In the genomic region with DNA sequence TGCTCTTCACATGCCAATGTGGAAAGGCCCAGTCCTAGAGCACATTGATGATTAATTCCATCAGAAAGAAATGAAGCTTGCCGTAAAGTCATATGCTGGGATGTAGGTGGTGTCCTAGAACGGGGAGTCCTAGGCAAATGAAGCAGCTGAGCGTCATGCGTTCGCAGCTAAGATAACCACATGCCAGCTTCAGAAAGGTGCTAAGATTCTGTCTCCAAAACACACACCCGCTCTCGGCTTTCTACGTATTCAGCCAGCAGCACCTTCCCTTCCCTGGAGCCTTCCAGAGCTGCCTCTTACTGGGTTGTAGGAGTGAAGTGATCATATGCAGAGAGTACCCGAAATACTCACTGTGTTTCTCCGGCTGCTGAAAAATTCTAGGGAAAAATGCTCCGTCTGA, we compare ENCODE assay signal across 15 cellular contexts.
DNase-seq lines count a peak whose midpoint lies in the region; ATAC-seq and TF ChIP-seq lines count a peak whose summit lies in the region.
"Had no signal": no experiment of that assay in that cellular context is flagged by ENCODE, and none has a peak within 500 bp of the region (broad histone marks: within the 10 kb centered on the region; RNA-seq: fewer than 3 reads in every experiment).

No MANE protein-coding gene starts in this region.

- H4K5ac ChIP-seq in mesendoderm (ENCODE audit: low read length): no peak overlapping the region

- H4K8ac ChIP-seq in mesendoderm (ENCODE audit: low read depth, low read length): no peak overlapping the region

- no peak for TF ChIP-seq CTCF in dorsolateral prefrontal cortex (IDR thresholded peaks at IDR 0.05 in 54 of 56, conservative IDR thresholded peaks at IDR 0.05 in 2 of 56; ENCODE audit: low read depth in 1 of 56, partially characterized antibody in 56 of 56)
- TF ChIP-seq CTCF in uterus (IDR thresholded peaks at IDR 0.05): no peak

- no peak overlapping the region for H3K4me3 ChIP-seq in dorsolateral prefrontal cortex
- H3K4me3 ChIP-seq in mesendoderm (ENCODE audit: low read length): no peak overlapping the region
- H3K4me3 ChIP-seq in uterus: no peak overlapping the region

- H3K18ac ChIP-seq in mesendoderm (ENCODE audit: low read length): no peak overlapping the region

- no peak overlapping the region for H3K56ac ChIP-seq in mesendoderm (ENCODE audit: low read length)

- no peak overlapping the region for H3K4ac ChIP-seq in mesendoderm (ENCODE audit: low read depth, low read length)

- no peak overlapping the region for H3K4me2 ChIP-seq in mesendoderm (ENCODE audit: low read length)

- no peak overlapping the region for H2AK5ac ChIP-seq in mesendoderm (ENCODE audit: low read length)

- H2BK120ac ChIP-seq in mesendoderm (ENCODE audit: low read depth, low read length): peak overlapping the region; percentile 18

- H3K79me2 ChIP-seq in mesendoderm (ENCODE audit: control insufficient read depth, insufficient read depth, low read length): no peaks in the 10 kb centered on the region

- H3K4me1 ChIP-seq in mesendoderm (ENCODE audit: control insufficient read depth, low read depth, low read length) (peaks cover 6% of the 10 kb centered on the region), uterus (no peaks in the 10 kb centered on the region)

- no peaks in the 10 kb centered on the region for H3K9me3 ChIP-seq in uterus

- TF ChIP-seq POLR2A in uterus (IDR thresholded peaks at IDR 0.05): no peak

- H3K9ac ChIP-seq in mesendoderm (ENCODE audit: low read length): no peak overlapping the region

- H2BK15ac ChIP-seq in mesendoderm (replicated peaks; ENCODE audit: low read depth): no peak overlapping the region

- no peaks in the 10 kb centered on the region for H3K36me3 ChIP-seq in mesendoderm (ENCODE audit: control insufficient read depth, insufficient read depth, low read length)
- no peaks in the 10 kb centered on the region for H3K36me3 ChIP-seq in uterus

- no peak overlapping the region for H2BK5ac ChIP-seq in mesendoderm (ENCODE audit: low read length)

- H3K27me3 ChIP-seq in dorsolateral prefrontal cortex (peaks cover 0 to 3% (median 0%) of the 10 kb centered on the region in 45 donors), mesendoderm (ENCODE audit: insufficient read depth, low read length, poor library complexity) (no peaks in the 10 kb centered on the region), uterus (no peaks in the 10 kb centered on the region)

- no peak for ATAC-seq in GM19455 (IDR thresholded peaks at IDR 0.05; ENCODE audit: unreplicated experiment)

- no peak overlapping the region for H3K23ac ChIP-seq in mesendoderm (ENCODE audit: low read length)

- H3K79me1 ChIP-seq in mesendoderm (ENCODE audit: low read length): no peaks in the 10 kb centered on the region

- intact Hi-C loops in dorsolateral prefrontal cortex (cut with DNase I): loop anchor here in 1 of 2 donors (5.0 kb wide), 1 partner anchor 417 kb away; no protein-coding TSS in a partner anchor
- intact Hi-C loops in uterus (cut with DNase I; ENCODE audit: low total_unique reads): no loop called here

- peak in 6 of 10 donors; percentile 40 to 80 (median 66) for DNase-seq in dorsolateral prefrontal cortex
- DNase-seq in mesendoderm: peak; percentile 68
- DNase-seq in superior temporal gyrus (ENCODE audit: extremely low spot score): peak; percentile 75
- DNase-seq in uterus: no peak
- no peak for DNase-seq in stimulated activated CD4-positive, alpha-beta T cell treated with anti-CD3 and anti-CD28 coated beads, Interleukin-12 subunit alpha, Interleukin-12 subunit beta, amount 100 ng/mL, for 4 hours
- DNase-seq: CD8-positive, alpha-beta memory T cell; DMS153; NCI-H1105 treated with DMSO at 0.1 percent for 48 hours; NCI-H1694; NCI-H2081; NCI-H2171 treated with DMSO at 0.1 percent for 48 hours; NCI-H524 treated with DMSO at 0.1 percent for 48 hours; OCI-M1 had no signal

- peak overlapping the region; percentile 93 for H3K27ac ChIP-seq in angular gyrus (ENCODE audit: low read depth, low read length)
- peak overlapping the region in 55 of 59 donors; percentile 44 to 96 (median 87) for H3K27ac ChIP-seq in dorsolateral prefrontal cortex
- no peak overlapping the region for H3K27ac ChIP-seq in mesendoderm (ENCODE audit: low read depth, low read length)
- no peak overlapping the region for H3K27ac ChIP-seq in uterus

- no CpG with 5 or more reads among the region's 11 CpGs for WGBS in mesendoderm (ENCODE audit: extremely low coverage, insufficient coverage, low lambda C conversion rate)

Comparison
In these comparisons a context has a peak if more than half of its experiments do, and no peak if none do; other contexts are left out.
1. H3K27ac ChIP-seq: peak in angular gyrus (single experiment) and dorsolateral prefrontal cortex (55 of 59); none in mesendoderm (single experiment) and uterus (0 of 2).
2. DNase-seq: peak in dorsolateral prefrontal cortex (6 of 10), mesendoderm (single experiment) and superior temporal gyrus (single experiment); none in uterus (0 of 2) and stimulated activated CD4-positive, alpha-beta T cell treated with anti-CD3 and anti-CD28 coated beads, Interleukin-12 subunit alpha, Interleukin-12 subunit beta, amount 100 ng/mL, for 4 hours (single experiment).